ENCODE assay signal across 9 cellular contexts in the genomic region with DNA sequence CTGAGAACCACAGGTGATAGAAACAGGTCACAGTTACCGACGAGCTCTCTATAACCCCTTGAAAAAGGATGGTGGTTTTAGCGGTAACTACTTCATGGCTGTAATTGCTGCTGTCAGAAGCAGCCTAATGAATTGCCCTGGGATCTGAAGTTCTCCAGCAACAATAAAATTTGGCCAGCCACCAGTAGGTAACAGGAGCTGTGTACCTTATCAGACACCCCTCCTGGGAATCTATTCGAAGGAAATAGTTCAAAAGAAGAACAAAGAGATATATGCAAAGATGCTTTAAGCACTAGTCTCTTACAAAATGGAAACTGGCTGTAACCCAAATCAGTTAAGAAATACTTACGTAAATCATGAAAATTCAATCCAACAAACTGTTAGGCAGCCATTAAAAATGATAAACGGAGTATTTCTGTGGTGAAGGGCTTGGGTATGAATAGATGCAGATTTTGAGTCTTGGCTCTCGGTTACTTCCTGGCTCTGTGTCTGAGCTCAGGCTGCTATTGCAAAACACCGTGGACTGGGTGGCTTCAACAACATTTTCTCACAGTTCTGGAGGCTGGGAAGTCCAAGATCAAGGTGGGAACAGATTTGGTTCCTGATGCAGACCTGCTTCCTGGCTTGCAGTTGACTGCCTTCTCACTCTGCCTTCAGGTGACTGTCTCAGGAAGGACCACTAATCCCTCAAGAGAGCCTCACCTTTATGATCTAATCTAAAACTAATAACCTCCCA. TPM values are rescaled to one million over a fixed set of nuclear protein-coding genes. Genes with fewer than 3 reads are reported as not detected.
A peak's percentile ranks its signal among the peaks of the same experiment; 100 is the strongest.
DNase-seq lines count a peak whose midpoint lies in the region; ATAC-seq, FAIRE-seq and TF ChIP-seq lines count a peak whose summit lies in the region.
"Had no signal": no experiment of that assay in that cellular context is flagged by ENCODE, and none has a peak within 500 bp of the region (broad histone marks: within the 10 kb centered on the region; RNA-seq: fewer than 3 reads in every experiment).

No MANE protein-coding gene starts in this region.

- ATAC-seq in A549 = no peak

- H3K4me1 Mint-ChIP-seq in activated CD4-positive, alpha-beta memory T cell treated with anti-CD3 and anti-CD28 coated beads for 36 hours (ENCODE audit: low read depth) = peaks cover 47% of the 10 kb centered on the region

- TF ChIP-seq POLR2A in A549 (IDR thresholded peaks at IDR 0.05; ENCODE audit: low read length) = no peak

- H3K36me3 Mint-ChIP-seq in activated CD4-positive, alpha-beta memory T cell treated with anti-CD3 and anti-CD28 coated beads for 36 hours = peaks cover 8% of the 10 kb centered on the region

- no peak for TF ChIP-seq CTCF in A549 (IDR thresholded peaks at IDR 0.05)
- TF ChIP-seq CTCF in left ventricle myocardium inferior (IDR thresholded peaks at IDR 0.05; ENCODE audit: borderline replicate concordance) = no peak

- H3K9me3 ChIP-seq in A549 (no peaks in the 10 kb centered on the region), HAP-1 (no peaks in the 10 kb centered on the region; the same call in none of the 2 replicates), left ventricle myocardium inferior (replicated peaks) (peaks cover 19% of the 10 kb centered on the region), stomach smooth muscle (ENCODE audit: control insufficient read depth in 2 of 2, low read length in 2 of 2) (peaks cover 0 to 2% of the 10 kb centered on the region in 2 donors)

- intact Hi-C loops in activated CD4-positive, alpha-beta memory T cell treated with anti-CD3 and anti-CD28 coated beads for 36 hours (cut with micrococcal nuclease) = loop anchor here (5.0 to 10.0 kb wide), 4 partner anchors 350 to 1450 kb away; a partner anchor contains a TSS
- intact Hi-C loops in left ventricle myocardium inferior (cut with micrococcal nuclease) = no loop called here

- H3K9me3 Mint-ChIP-seq in activated CD4-positive, alpha-beta memory T cell treated with anti-CD3 and anti-CD28 coated beads for 36 hours = peaks cover 6% of the 10 kb centered on the region

- 86% methylated on average over 8 of the region's 8 CpGs for WGBS in A549 (ENCODE audit: missing lambda C conversion rate)

- H3K4me1 ChIP-seq in A549 (peaks cover 16% of the 10 kb centered on the region), HAP-1 (peaks cover 13% of the 10 kb centered on the region), left ventricle myocardium inferior (peaks cover 51% of the 10 kb centered on the region), stomach smooth muscle (ENCODE audit: control insufficient read depth, insufficient read depth, low read length) (peaks cover 10% of the 10 kb centered on the region)

- H3K36me3 ChIP-seq in HAP-1 (replicated peaks) (no peaks in the 10 kb centered on the region), left ventricle myocardium inferior (no peaks in the 10 kb centered on the region), stomach smooth muscle (ENCODE audit: control insufficient read depth in 2 of 2, insufficient read depth in 2 of 2, low read length in 2 of 2) (no peaks in the 10 kb centered on the region)

- CTCF ChIA-PET in A549 (lab: Yijun Ruan, JAX) = interaction anchor here (1.1 kb wide), 1 partner anchor 9 kb away, joined by 3 read pairs; no protein-coding TSS in a partner anchor
- CTCF ChIA-PET in activated CD4-positive, alpha-beta memory T cell treated with anti-CD3 and anti-CD28 coated beads for 36 hours (lab: Charles Lee) = no interaction called here

- peak overlapping the region; percentile 88 for H3K27ac Mint-ChIP-seq in activated CD4-positive, alpha-beta memory T cell treated with anti-CD3 and anti-CD28 coated beads for 36 hours

- no peaks in the 10 kb centered on the region; the same call in 1 of the 2 replicates for H3K27me3 ChIP-seq in HAP-1 (ENCODE audit: low read depth)
- H3K27me3 ChIP-seq in left ventricle myocardium inferior (ENCODE audit: low read depth) = no peaks in the 10 kb centered on the region
- H3K27me3 ChIP-seq in stomach smooth muscle (ENCODE audit: control insufficient read depth in 1 of 2, insufficient read depth in 2 of 2, low read length in 2 of 2) = no peaks in the 10 kb centered on the region

- FAIRE-seq in A549 (lab: Jason Lieb, UNC) = no peak
- FAIRE-seq: endometrium had no signal

- in situ Hi-C loops in HAP-1 (cut with MboI; ENCODE audit: low sequenced_read_pairs) = no loop called here

- TF ChIP-seq EP300 in A549 (IDR thresholded peaks at IDR 0.05) = no peak

- peak overlapping the region; percentile 89 to 91 for H3K9ac ChIP-seq in stomach smooth muscle (ENCODE audit: low read length in 2 of 2)

- no peak for DNase-seq in A549 (ENCODE audit: low read depth in 1 of 2, low spot score in 1 of 2)
- DNase-seq in HAP-1 (ENCODE audit: low spot score in 2 of 2) = no peak
- peak; percentile 13 for DNase-seq in activated CD4-positive, alpha-beta memory T cell treated with anti-CD3 and anti-CD28 coated beads for 36 hours
- no peak for DNase-seq in left ventricle myocardium inferior
- no peak for DNase-seq in NCI-H446 treated with DMSO at 0.1 percent for 48 hours (lab: John Stamatoyannopoulos, UW)
- no peak for DNase-seq in NCI-H146 (lab: John Stamatoyannopoulos, UW)
- DNase-seq in stimulated activated CD8-positive, alpha-beta memory T cell treated with anti-CD3 and anti-CD28 coated beads, Interleukin-4, amount 100 ng/mL, for 48 hours = no peak

- H3K27ac ChIP-seq in A549 = no peak overlapping the region; a peak in 1 of 6 replicates
- H3K27ac ChIP-seq in left ventricle myocardium inferior (replicated peaks) = peak overlapping the region; percentile 97
- peak overlapping the region; percentile 94 for H3K27ac ChIP-seq in stomach smooth muscle (ENCODE audit: low read length)

- H3K27me3 Mint-ChIP-seq in activated CD4-positive, alpha-beta memory T cell treated with anti-CD3 and anti-CD28 coated beads for 36 hours = no peaks in the 10 kb centered on the region

- POLR2A ChIA-PET in A549 (lab: Yijun Ruan, JAX) = no interaction called here
- POLR2A ChIA-PET in activated CD4-positive, alpha-beta memory T cell treated with anti-CD3 and anti-CD28 coated beads for 36 hours (lab: Charles Lee) = no interaction called here

- H3K4me3 ChIP-seq in A549 = peak overlapping the region; percentile 87
- H3K4me3 ChIP-seq in HAP-1 = peak overlapping the region; percentile 54; the same call in 1 of the 2 replicates
- H3K4me3 ChIP-seq in left ventricle myocardium inferior = peak overlapping the region; percentile 91
- H3K4me3 ChIP-seq in stomach smooth muscle (ENCODE audit: low read length in 2 of 2) = peak overlapping the region; percentile 78 to 82

- no peak for TF ChIP-seq RAD21 in A549 (conservative IDR thresholded peaks at IDR 0.05 in 1 of 2, IDR thresholded peaks at IDR 0.05 in 1 of 2)

- peak overlapping the region; percentile 94 for H3K4me3 Mint-ChIP-seq in activated CD4-positive, alpha-beta memory T cell treated with anti-CD3 and anti-CD28 coated beads for 36 hours

- peak overlapping the region; percentile 95 for H3K4me2 ChIP-seq in A549

TF ChIP-seq in A549, 52 proteins besides CTCF, POLR2A, EP300 and RAD21:
- no peak for TF ChIP-seq CHD2 (IDR thresholded peaks at IDR 0.05; ENCODE audit: low read length, partially characterized antibody)
- no peak for TF ChIP-seq FOSL2 (IDR thresholded peaks at IDR 0.05)
- TF ChIP-seq FOSL2 (CRISPR knock-in tag; IDR thresholded peaks at IDR 0.05) = no peak
- no peak for TF ChIP-seq SREBF2 (IDR thresholded peaks at IDR 0.05)

RNA-seq across cellular contexts. Expression of a gene that starts 1.6 kb away (rescaled TPM):
- polyA plus RNA-seq in A549 (2011; rRNA removed) (31.3 and 32.0 TPM in 2 replicates), A549 (2017; fragmentation: RNase III; extraction: RNeasy Plus Mini Kit Qiagen cat#74134 plus additional on column Dnase treatment) (17.5 to 21.3 TPM (median 19.0 TPM) in 3 replicates)
- polyA plus RNA-seq in A549 (2012; cell fraction: cytosol; rRNA removed) = 16.2 and 16.7 TPM in 2 replicates
- 7.3 and 9.5 TPM in 2 replicates for polyA plus RNA-seq in A549 (2012; cell fraction: nucleus; rRNA removed)
- polyA minus RNA-seq in A549 (2011; rRNA and poly(A)+ RNA removed) = 7.8 and 9.8 TPM in 2 replicates
- 10 to 100 TPM in 1 of 2 experiments, 1 to 10 TPM in 1; 9.4 to 11.1 TPM for total RNA-seq in activated CD4-positive, alpha-beta memory T cell treated with anti-CD3 and anti-CD28 coated beads for 36 hours
- 146 TPM for total RNA-seq in left ventricle myocardium inferior

Comparison
In these comparisons a context has a peak if more than half of its experiments do, and no peak if none do; other contexts are left out.
1. H3K27ac ChIP-seq: peak in left ventricle myocardium inferior (single experiment) and stomach smooth muscle (single experiment); none in A549 (0 of 2).
2. RNA of a gene that starts 1.6 kb away (total RNA-seq): 146 TPM in left ventricle myocardium inferior (single experiment); 9.4 to 11.1 TPM in activated CD4-positive, alpha-beta memory T cell treated with anti-CD3 and anti-CD28 coated beads for 36 hours; every median in the first group is over 10 times any median in the second.
3. Peak in every context shown above with its lines, with median percentiles within 50 percentile points of each other: H3K4me3 ChIP-seq.